Comparison of ENCODE assay signal across 15 cellular contexts in genomic region chr7:88337556-88337955, GRCh38. TPM values are rescaled to one million over a fixed set of nuclear protein-coding genes. Genes with fewer than 3 reads are reported as not detected.
DNase-seq lines count a peak whose midpoint lies in the region; ATAC-seq and TF ChIP-seq lines count a peak whose summit lies in the region.
"Had no signal": no experiment of that assay in that cellular context is flagged by ENCODE, and none has a peak within 500 bp of the region (broad histone marks: within the 10 kb centered on the region; RNA-seq: fewer than 3 reads in every experiment).

No MANE protein-coding gene starts in this region.

- no peak for TF ChIP-seq CTCF in MM.1S (IDR thresholded peaks at IDR 0.05; ENCODE audit: low read length)

- H3F3A ChIP-seq in MM.1S (ENCODE audit: insufficient read depth, low read length), result no peaks in the 10 kb centered on the region

- no peaks in the 10 kb centered on the region for H3K36me3 ChIP-seq in MM.1S (replicated peaks; ENCODE audit: insufficient read depth, low read length)

- no peak overlapping the region for H3K27ac ChIP-seq in MM.1S (ENCODE audit: low read length)

- no peaks in the 10 kb centered on the region for H3K4me1 ChIP-seq in MM.1S (ENCODE audit: low read length)

- no peaks in the 10 kb centered on the region for H3K79me2 ChIP-seq in MM.1S (ENCODE audit: low read length)

- H3K9me3 ChIP-seq in MM.1S (replicated peaks; ENCODE audit: insufficient read depth, low read length), result no peaks in the 10 kb centered on the region

- no peak overlapping the region for H3K9ac ChIP-seq in MM.1S (ENCODE audit: low read length)

- ATAC-seq in GM21447 (IDR thresholded peaks at IDR 0.05; ENCODE audit: unreplicated experiment), result no peak
- ATAC-seq: activated CD8-positive, alpha-beta T cell treated with anti-CD3 and anti-CD28 coated beads for 36 hours had no signal

- no peaks in the 10 kb centered on the region for H3K27me3 ChIP-seq in MM.1S (replicated peaks; ENCODE audit: insufficient read depth, low read length)

- no peak overlapping the region for H3K4me2 ChIP-seq in MM.1S (ENCODE audit: low read depth, low read length)

- no peaks in the 10 kb centered on the region for H3K4me1 Mint-ChIP-seq in T-helper 2 cell treated with Interferon-gamma antibody and Interleukin-4, amounts not matched to agents 5 μg/mL and 100 μg/mL, for 36 hours (ENCODE audit: low read depth)

- H3K27me3 Mint-ChIP-seq in T-helper 2 cell treated with Interferon-gamma antibody and Interleukin-4, amounts not matched to agents 5 μg/mL and 100 μg/mL, for 36 hours (ENCODE audit: low read depth), result peaks cover 2% of the 10 kb centered on the region

- H3K4me3 Mint-ChIP-seq in T-helper 2 cell treated with Interferon-gamma antibody and Interleukin-4, amounts not matched to agents 5 μg/mL and 100 μg/mL, for 36 hours, result no peak overlapping the region
- H3K4me3 Mint-ChIP-seq: activated CD8-positive, alpha-beta T cell treated with anti-CD3 and anti-CD28 coated beads for 36 hours had no signal

- no peaks in the 10 kb centered on the region for H3K36me3 Mint-ChIP-seq in T-helper 2 cell treated with Interferon-gamma antibody and Interleukin-4, amounts not matched to agents 5 μg/mL and 100 μg/mL, for 36 hours (ENCODE audit: low read depth)

- H3K27ac Mint-ChIP-seq in T-helper 2 cell treated with Interferon-gamma antibody and Interleukin-4, amounts not matched to agents 5 μg/mL and 100 μg/mL, for 36 hours, result no peak overlapping the region
- H3K27ac Mint-ChIP-seq: activated CD8-positive, alpha-beta T cell treated with anti-CD3 and anti-CD28 coated beads for 36 hours had no signal

- no peak overlapping the region for H2AFZ ChIP-seq in MM.1S (ENCODE audit: low read length)

- no peaks in the 10 kb centered on the region for H3K9me2 ChIP-seq in MM.1S (replicated peaks; ENCODE audit: insufficient read depth, low read length)

- DNase-seq in EL (peak; percentile 22), LHCN-M2 (ENCODE audit: low read depth) (peak; percentile 73), astrocyte of the hippocampus (ENCODE audit: low read depth, low spot score) (peak; percentile 40), iris pigment epithelial cell (ENCODE audit: low read depth) (peak; percentile 61), inferior parietal cortex (ENCODE audit: extremely low spot score) (no peak), MM.1S (no peak)
- no peak for DNase-seq in T-helper 2 cell treated with Interferon-gamma antibody and Interleukin-4, amounts not matched to agents 5 μg/mL and 100 μg/mL, for 36 hours (ENCODE audit: low spot score)
- DNase-seq: activated CD8-positive, alpha-beta T cell treated with anti-CD3 and anti-CD28 coated beads for 36 hours; activated gamma-delta T cell treated with Interleukin-2 at 50 U/mL for 16 hours; NCI-H1436; NCI-H526; nucleus accumbens; Right ventricle myocardium superior; substantia nigra had no signal

- H3K4me3 ChIP-seq in MM.1S (ENCODE audit: low read length), result no peak overlapping the region

- H4K20me1 ChIP-seq in MM.1S (ENCODE audit: insufficient read depth, low read length), result no peaks in the 10 kb centered on the region

- no peaks in the 10 kb centered on the region for H3K9me3 Mint-ChIP-seq in T-helper 2 cell treated with Interferon-gamma antibody and Interleukin-4, amounts not matched to agents 5 μg/mL and 100 μg/mL, for 36 hours
- H3K9me3 Mint-ChIP-seq: activated CD8-positive, alpha-beta T cell treated with anti-CD3 and anti-CD28 coated beads for 36 hours had no signal

RNA-seq across cellular contexts. Expression of gene STEAP4, which starts 30.9 kb away (rescaled TPM):
- total RNA-seq in LHCN-M2 (2014; rRNA removed), result 0.11 and 0.13 TPM in 2 replicates
- polyA plus RNA-seq in LHCN-M2 (2012), result 0.05 TPM
- total RNA-seq: activated CD8-positive, alpha-beta T cell treated with anti-CD3 and anti-CD28 coated beads for 36 hours had no signal

Comparison
In these comparisons a context has a peak if more than half of its experiments do, and no peak if none do; other contexts are left out.
1. DNase-seq: peak in EL (single experiment), LHCN-M2 (single experiment), astrocyte of the hippocampus (single experiment) and iris pigment epithelial cell (single experiment); none in inferior parietal cortex (single experiment), MM.1S (single experiment) and T-helper 2 cell treated with Interferon-gamma antibody and Interleukin-4, amounts not matched to agents 5 μg/mL and 100 μg/mL, for 36 hours (single experiment).